18 cellular contexts compared by ENCODE assay signal in genomic region chr6:165645919-165646318, GRCh38. TPM values are rescaled to one million over a fixed set of nuclear protein-coding genes. Genes with fewer than 3 reads are reported as not detected.
"Had no signal": no experiment of that assay in that cellular context is flagged by ENCODE, and none has a peak within 500 bp of the region (broad histone marks: within the 10 kb centered on the region; RNA-seq: fewer than 3 reads in every experiment).

No MANE protein-coding gene starts in this region.

- H3K4me1 ChIP-seq: SJCRH30 had no signal

- H3K4me3 ChIP-seq: MG63, SJCRH30 had no signal

- H3K36me3 ChIP-seq: MG63, SJCRH30 had no signal

- H3K27me3 ChIP-seq: MG63, SJCRH30 had no signal

- DNase-seq: IMR-90, Karpas-422, KG1, MG63, NCI-H1105 treated with DMSO at 0.1 percent for 48 hours, NCI-H1417 treated with DMSO at 0.1 percent for 48 hours, NCI-H1694 treated with DMSO at 0.1 percent for 48 hours, NCI-H1930, NCI-H2081, NCI-H2107, NCI-H2227 treated with DMSO at 0.1 percent for 48 hours, NCI-H524, NCI-H526 treated with DMSO at 0.1 percent for 48 hours, NCI-H748 treated with DMSO at 0.1 percent for 48 hours, RPMI8226, SJCRH30 had no signal

- H3K9me3 ChIP-seq: MG63, SJCRH30 had no signal

- ATAC-seq: HepG2, SK-N-SH treated with all-trans-retinoic acid at 6 μM for 48 hours had no signal

- H3K27ac ChIP-seq: SJCRH30 had no signal

RNA-seq across cellular contexts. Expression of gene PDE10A, which starts 17.1 kb away (rescaled TPM):
- total RNA-seq: HepG2 had no signal
